In the genomic region with DNA sequence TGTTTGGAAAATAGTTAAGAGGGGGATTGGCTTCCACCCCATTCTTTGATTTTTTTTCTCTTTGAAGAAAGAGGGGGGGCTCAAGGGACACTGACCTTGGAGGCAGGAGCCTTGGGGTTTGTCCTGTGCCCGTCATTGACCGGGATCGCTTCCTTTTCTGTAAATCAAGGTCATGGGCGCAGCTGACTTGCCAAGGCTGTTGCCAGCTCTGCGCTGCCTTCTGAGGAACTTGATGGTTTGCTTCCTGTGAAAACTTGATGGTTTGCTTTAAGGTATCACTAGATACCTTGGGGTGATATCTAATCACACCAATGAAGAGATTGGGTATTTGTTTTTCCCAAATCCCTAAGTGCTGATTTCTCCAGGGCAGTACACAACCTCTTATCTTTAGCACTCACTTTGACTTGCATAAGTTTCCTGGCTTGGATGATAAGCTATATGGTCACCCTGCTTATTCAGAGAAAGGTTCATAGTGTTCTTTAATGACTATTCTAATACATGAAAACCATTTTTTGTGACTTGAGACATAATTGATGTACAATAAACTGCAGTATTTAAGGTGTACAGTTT, we compare ENCODE assay signal across 11 cellular contexts. TPM values are rescaled to one million over a fixed set of nuclear protein-coding genes. Genes with fewer than 3 reads are reported as not detected.
DNase-seq lines count a peak whose midpoint lies in the region; ATAC-seq and TF ChIP-seq lines count a peak whose summit lies in the region.
"Had no signal": no experiment of that assay in that cellular context is flagged by ENCODE, and none has a peak within 500 bp of the region (broad histone marks: within the 10 kb centered on the region; RNA-seq: fewer than 3 reads in every experiment).

No MANE protein-coding gene starts in this region.

- H3K36me3 Mint-ChIP-seq in activated naive CD8-positive, alpha-beta T cell treated with anti-CD3 and anti-CD28 coated beads, Interleukin-2, amount 50 U/mL, for 24 hours (ENCODE audit: low read depth): peaks cover 71% of the 10 kb centered on the region

- DNase-seq in heart right ventricle: no peak
- no peak for DNase-seq in left cardiac atrium
- no peak for DNase-seq in activated naive CD8-positive, alpha-beta T cell treated with anti-CD3 and anti-CD28 coated beads, Interleukin-2, amount 50 U/mL, for 24 hours
- DNase-seq in mesendoderm: peak; percentile 84
- no peak for DNase-seq in NCI-H2081 (lab: John Stamatoyannopoulos, UW)
- DNase-seq in amygdala (lab: John Stamatoyannopoulos, UW): no peak
- DNase-seq in DMS79 (lab: John Stamatoyannopoulos, UW): no peak
- DNase-seq in A172 (ENCODE audit: low spot score): no peak
- DNase-seq: H9, NCI-H446 had no signal

- H3K27me3 Mint-ChIP-seq in activated naive CD8-positive, alpha-beta T cell treated with anti-CD3 and anti-CD28 coated beads, Interleukin-2, amount 50 U/mL, for 24 hours: no peaks in the 10 kb centered on the region

- no peak for TF ChIP-seq CTCF in heart right ventricle (IDR thresholded peaks at IDR 0.05)

- no peak overlapping the region for H3K56ac ChIP-seq in mesendoderm (ENCODE audit: low read length)

- H3K18ac ChIP-seq in mesendoderm (ENCODE audit: low read length): no peak overlapping the region

- intact Hi-C loops in heart right ventricle (cut with DNase I) (no loop called here), left cardiac atrium (cut with DNase I) (no loop called here)

- H2BK15ac ChIP-seq in mesendoderm (replicated peaks; ENCODE audit: low read depth): no peak overlapping the region

- peak overlapping the region; percentile 15 for H3K4me3 Mint-ChIP-seq in activated naive CD8-positive, alpha-beta T cell treated with anti-CD3 and anti-CD28 coated beads, Interleukin-2, amount 50 U/mL, for 24 hours
- H3K4me3 Mint-ChIP-seq: H9 had no signal

- no peak overlapping the region for H3K4me3 ChIP-seq in heart right ventricle
- H3K4me3 ChIP-seq in mesendoderm (ENCODE audit: low read length): no peak overlapping the region

- H3K4me1 ChIP-seq in heart right ventricle (peaks cover 0 to 61% (median 46%) of the 10 kb centered on the region in 9 donors), mesendoderm (ENCODE audit: control insufficient read depth, low read depth, low read length) (peaks cover 5% of the 10 kb centered on the region)

- no peaks in the 10 kb centered on the region for H3K79me2 ChIP-seq in mesendoderm (ENCODE audit: control insufficient read depth, insufficient read depth, low read length)

- H3K27ac Mint-ChIP-seq in activated naive CD8-positive, alpha-beta T cell treated with anti-CD3 and anti-CD28 coated beads, Interleukin-2, amount 50 U/mL, for 24 hours: peak overlapping the region; percentile 50
- H3K27ac Mint-ChIP-seq: H9 had no signal

- no peak overlapping the region for H3K9ac ChIP-seq in mesendoderm (ENCODE audit: low read length)

- H3K4ac ChIP-seq in mesendoderm (ENCODE audit: low read depth, low read length): no peak overlapping the region

- WGBS in heart right ventricle, 2 donors: 63 to 68% methylated on average over 5 of the region's 5 CpGs
- no CpG with 5 or more reads among the region's 5 CpGs for WGBS in mesendoderm (ENCODE audit: extremely low coverage, insufficient coverage, low lambda C conversion rate)

- no peak overlapping the region for H2AK5ac ChIP-seq in mesendoderm (ENCODE audit: low read length)

- peaks cover 0 to 22% (median 5%) of the 10 kb centered on the region in 11 donors for H3K9me3 ChIP-seq in heart right ventricle
- H3K9me3 ChIP-seq: BE2C had no signal

- H3K27me3 ChIP-seq in heart right ventricle (no peaks in the 10 kb centered on the region), mesendoderm (ENCODE audit: insufficient read depth, low read length, poor library complexity) (no peaks in the 10 kb centered on the region)
- H3K27me3 ChIP-seq: BE2C had no signal

- peaks cover 25% of the 10 kb centered on the region for H3K9me3 Mint-ChIP-seq in activated naive CD8-positive, alpha-beta T cell treated with anti-CD3 and anti-CD28 coated beads, Interleukin-2, amount 50 U/mL, for 24 hours

- ATAC-seq in heart right ventricle (no peak), left cardiac atrium (no peak)
- ATAC-seq in activated naive CD8-positive, alpha-beta T cell treated with anti-CD3 and anti-CD28 coated beads, Interleukin-2, amount 50 U/mL, for 24 hours: no peak

- no peak overlapping the region for H2BK120ac ChIP-seq in mesendoderm (ENCODE audit: low read depth, low read length)

- H4K5ac ChIP-seq in mesendoderm (ENCODE audit: low read length): no peak overlapping the region

- no peak overlapping the region for H3K4me2 ChIP-seq in mesendoderm (ENCODE audit: low read length)

- no peaks in the 10 kb centered on the region for H3K79me1 ChIP-seq in mesendoderm (ENCODE audit: low read length)

- H2BK5ac ChIP-seq in mesendoderm (ENCODE audit: low read length): no peak overlapping the region

- peak overlapping the region in 7 of 10 donors; percentile 36 to 76 (median 58) for H3K27ac ChIP-seq in heart right ventricle
- H3K27ac ChIP-seq in mesendoderm (ENCODE audit: low read depth, low read length): peak overlapping the region; percentile 64

- no peak overlapping the region for H4K8ac ChIP-seq in mesendoderm (ENCODE audit: low read depth, low read length)

- H3K23ac ChIP-seq in mesendoderm (ENCODE audit: low read length): no peak overlapping the region

- H3K36me3 ChIP-seq in heart right ventricle: peaks cover 0 to 12% (median 0%) of the 10 kb centered on the region in 9 donors
- H3K36me3 ChIP-seq in mesendoderm (ENCODE audit: control insufficient read depth, insufficient read depth, low read length): no peaks in the 10 kb centered on the region

- peaks cover 82% of the 10 kb centered on the region for H3K4me1 Mint-ChIP-seq in activated naive CD8-positive, alpha-beta T cell treated with anti-CD3 and anti-CD28 coated beads, Interleukin-2, amount 50 U/mL, for 24 hours
- H3K4me1 Mint-ChIP-seq: H9 had no signal

RNA-seq across cellular contexts. Expression of gene DGKD, which starts 56.0 kb away (rescaled TPM):
- total RNA-seq in heart right ventricle (10 to 100 TPM; 26.8 to 79.5 (median 44.7) TPM), left cardiac atrium (10 to 100 TPM; 31.9 to 64.9 TPM)
- polyA plus RNA-seq in heart right ventricle: 10 to 100 TPM; 35.6 to 62.5 TPM
- polyA plus RNA-seq in mesendoderm (2013, experiment 1 of 2): 8.0 TPM
- 7.0 TPM for polyA plus RNA-seq in mesendoderm (2013, experiment 2 of 2)
- total RNA-seq in A172 (2014; rRNA removed; shearing (Covaris generic)): 14.8 and 16.4 TPM in 2 replicates
